16 cellular contexts compared by ENCODE assay signal in the genomic region with DNA sequence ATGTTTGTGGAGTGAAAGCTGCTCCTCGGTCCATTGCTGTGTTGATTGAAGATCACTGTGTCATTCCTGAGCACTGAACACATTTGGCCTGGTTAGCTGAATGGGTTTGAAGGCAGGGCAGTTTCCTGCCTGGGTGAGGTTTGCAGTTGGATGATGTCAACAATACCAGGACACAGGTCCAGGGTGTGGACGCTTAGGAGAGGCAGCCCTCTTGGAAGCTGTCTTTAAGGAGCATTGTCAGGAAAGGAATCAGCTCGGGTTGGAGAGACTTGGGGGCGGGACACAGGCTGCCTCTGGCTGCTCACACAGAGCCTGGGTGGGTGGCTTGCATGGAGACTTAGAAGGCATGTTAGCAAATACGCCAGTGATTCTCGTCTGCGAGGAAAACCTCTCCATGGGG.
DNase-seq lines count a peak whose midpoint lies in the region; ATAC-seq and TF ChIP-seq lines count a peak whose summit lies in the region.
"Had no signal": no experiment of that assay in that cellular context is flagged by ENCODE, and none has a peak within 500 bp of the region (broad histone marks: within the 10 kb centered on the region; RNA-seq: fewer than 3 reads in every experiment).

No MANE protein-coding gene starts in this region.

- no peak for TF ChIP-seq EP300 in suprapubic skin (IDR thresholded peaks at IDR 0.05)

- no peak for TF ChIP-seq POLR2A in suprapubic skin (IDR thresholded peaks at IDR 0.05)

- no peak overlapping the region for H3K4me3 ChIP-seq in suprapubic skin
- H3K4me3 ChIP-seq: gastrocnemius medialis, uterus had no signal

- DNase-seq in HFFc6 (peak; percentile 26), chondrocyte (ENCODE audit: low spot score) (no peak), left ventricle myocardium superior (no peak), suprapubic skin (ENCODE audit: low spot score in 2 of 2) (peak; percentile 35 to 43), GM10266 (ENCODE audit: extremely low spot score) (no peak)
- no peak for DNase-seq in activated CD4-positive, alpha-beta T cell treated with anti-CD3 and anti-CD28 coated beads, Interleukin-2, amount 10 ng/mL, durations not matched to agents 24 days and 14 days
- no peak for DNase-seq in stimulated activated effector memory CD8-positive, alpha-beta T cell treated with anti-CD3 and anti-CD28 coated beads, Interleukin-12 subunit alpha, Interleukin-12 subunit beta, amount 100 ng/mL, for 72 hours (ENCODE audit: low spot score in 2 of 2)
- DNase-seq: activated T-cell treated with anti-CD3 and anti-CD28 coated beads, Interleukin-2, amount 50 U/mL, for 72 hours; CD4-positive, alpha-beta memory T cell; effector CD4-positive, alpha-beta T cell; NCI-H1092; NCI-H2227 treated with DMSO at 0.1 percent for 48 hours; T-helper 1 cell had no signal

- H3K36me3 ChIP-seq in suprapubic skin = peaks cover 11% of the 10 kb centered on the region
- H3K36me3 ChIP-seq: gastrocnemius medialis, uterus had no signal

- intact Hi-C loops in left ventricle myocardium superior (cut with micrococcal nuclease) = no loop called here
- intact Hi-C loops in activated CD4-positive, alpha-beta T cell treated with anti-CD3 and anti-CD28 coated beads, Interleukin-2, amount 10 ng/mL, durations not matched to agents 24 days and 14 days (cut with micrococcal nuclease) = no loop called here

- H3K27me3 ChIP-seq in suprapubic skin = no peaks in the 10 kb centered on the region
- H3K27me3 ChIP-seq: gastrocnemius medialis, uterus had no signal

- H3K27ac Mint-ChIP-seq in HFFc6 (peak overlapping the region; percentile 1; the same call in 1 of the 2 replicates), chondrocyte (ENCODE audit: unreplicated experiment) (peak overlapping the region; percentile 29)
- H3K27ac Mint-ChIP-seq in activated CD4-positive, alpha-beta T cell treated with anti-CD3 and anti-CD28 coated beads, Interleukin-2, amount 10 ng/mL, durations not matched to agents 24 days and 14 days = no peak overlapping the region
- no peak overlapping the region for H3K27ac Mint-ChIP-seq in stimulated activated effector memory CD8-positive, alpha-beta T cell treated with anti-CD3 and anti-CD28 coated beads, Interleukin-12 subunit alpha, Interleukin-12 subunit beta, amount 100 ng/mL, for 72 hours
- H3K27ac Mint-ChIP-seq: activated T-cell treated with anti-CD3 and anti-CD28 coated beads, Interleukin-2, amount 50 U/mL, for 72 hours; CD4-positive, alpha-beta memory T cell had no signal

- H3K4me3 Mint-ChIP-seq in HFFc6 = no peak overlapping the region; the same call in 1 of the 2 replicates
- no peak overlapping the region for H3K4me3 Mint-ChIP-seq in chondrocyte (ENCODE audit: unreplicated experiment)
- H3K4me3 Mint-ChIP-seq in activated CD4-positive, alpha-beta T cell treated with anti-CD3 and anti-CD28 coated beads, Interleukin-2, amount 10 ng/mL, durations not matched to agents 24 days and 14 days = no peak overlapping the region
- H3K4me3 Mint-ChIP-seq in stimulated activated effector memory CD8-positive, alpha-beta T cell treated with anti-CD3 and anti-CD28 coated beads, Interleukin-12 subunit alpha, Interleukin-12 subunit beta, amount 100 ng/mL, for 72 hours = no peak overlapping the region
- H3K4me3 Mint-ChIP-seq: activated T-cell treated with anti-CD3 and anti-CD28 coated beads, Interleukin-2, amount 50 U/mL, for 72 hours; CD4-positive, alpha-beta memory T cell had no signal

- TF ChIP-seq CTCF in HFFc6 (IDR thresholded peaks at IDR 0.05) (no peak), chondrocyte (IDR thresholded peaks at IDR 0.05) (no peak), suprapubic skin (IDR thresholded peaks at IDR 0.05) (no peak), GM10266 (IDR thresholded peaks at IDR 0.05; ENCODE audit: control insufficient read depth, insufficient read depth, low read depth, missing control alignments) (no peak)

- H3K36me3 Mint-ChIP-seq in HFFc6 (ENCODE audit: low read depth) (no peaks in the 10 kb centered on the region), chondrocyte (ENCODE audit: low read depth) (peaks cover 29% of the 10 kb centered on the region)
- no peaks in the 10 kb centered on the region for H3K36me3 Mint-ChIP-seq in activated CD4-positive, alpha-beta T cell treated with anti-CD3 and anti-CD28 coated beads, Interleukin-2, amount 10 ng/mL, durations not matched to agents 24 days and 14 days (ENCODE audit: low read depth)
- H3K36me3 Mint-ChIP-seq in stimulated activated effector memory CD8-positive, alpha-beta T cell treated with anti-CD3 and anti-CD28 coated beads, Interleukin-12 subunit alpha, Interleukin-12 subunit beta, amount 100 ng/mL, for 72 hours = no peaks in the 10 kb centered on the region
- H3K36me3 Mint-ChIP-seq: CD4-positive, alpha-beta memory T cell had no signal

- 83% methylated on average over 7 of the region's 7 CpGs for whole genome bisulfite sequencing in suprapubic skin

- H3K27ac ChIP-seq in suprapubic skin = no peak overlapping the region
- H3K27ac ChIP-seq: gastrocnemius medialis, uterus had no signal

- no peaks in the 10 kb centered on the region for H3K4me1 ChIP-seq in suprapubic skin
- H3K4me1 ChIP-seq: uterus had no signal

- peaks cover 38% of the 10 kb centered on the region for H3K4me1 Mint-ChIP-seq in HFFc6 (ENCODE audit: low read depth)
- H3K4me1 Mint-ChIP-seq in chondrocyte (ENCODE audit: low read depth) = peaks cover 42% of the 10 kb centered on the region
- H3K4me1 Mint-ChIP-seq in activated CD4-positive, alpha-beta T cell treated with anti-CD3 and anti-CD28 coated beads, Interleukin-2, amount 10 ng/mL, durations not matched to agents 24 days and 14 days = no peaks in the 10 kb centered on the region
- H3K4me1 Mint-ChIP-seq in stimulated activated effector memory CD8-positive, alpha-beta T cell treated with anti-CD3 and anti-CD28 coated beads, Interleukin-12 subunit alpha, Interleukin-12 subunit beta, amount 100 ng/mL, for 72 hours = no peaks in the 10 kb centered on the region
- H3K4me1 Mint-ChIP-seq: CD4-positive, alpha-beta memory T cell had no signal

- H3K9me3 Mint-ChIP-seq in HFFc6 (no peaks in the 10 kb centered on the region), chondrocyte (ENCODE audit: low read depth) (no peaks in the 10 kb centered on the region)
- no peaks in the 10 kb centered on the region for H3K9me3 Mint-ChIP-seq in activated CD4-positive, alpha-beta T cell treated with anti-CD3 and anti-CD28 coated beads, Interleukin-2, amount 10 ng/mL, durations not matched to agents 24 days and 14 days
- no peaks in the 10 kb centered on the region for H3K9me3 Mint-ChIP-seq in stimulated activated effector memory CD8-positive, alpha-beta T cell treated with anti-CD3 and anti-CD28 coated beads, Interleukin-12 subunit alpha, Interleukin-12 subunit beta, amount 100 ng/mL, for 72 hours
- H3K9me3 Mint-ChIP-seq: activated T-cell treated with anti-CD3 and anti-CD28 coated beads, Interleukin-2, amount 50 U/mL, for 72 hours; CD4-positive, alpha-beta memory T cell had no signal

- ATAC-seq in left ventricle myocardium superior = peak; percentile 55
- ATAC-seq in stimulated activated effector memory CD8-positive, alpha-beta T cell treated with anti-CD3 and anti-CD28 coated beads, Interleukin-12 subunit alpha, Interleukin-12 subunit beta, amount 100 ng/mL, for 72 hours = no peak
- ATAC-seq: activated CD4-positive, CD25-positive, alpha-beta regulatory T cell treated with anti-CD3 and anti-CD28 coated beads, Interleukin-2, amount 50 U/mL, for 24 hours; activated T-cell treated with anti-CD3 and anti-CD28 coated beads, Interleukin-2, amount 50 U/mL, for 72 hours; gastrocnemius medialis had no signal

- no peaks in the 10 kb centered on the region for H3K9me3 ChIP-seq in suprapubic skin
- H3K9me3 ChIP-seq: gastrocnemius medialis, uterus had no signal

- H3K27me3 Mint-ChIP-seq in HFFc6 (ENCODE audit: insufficient read depth) (peaks cover 9% of the 10 kb centered on the region), chondrocyte (ENCODE audit: low read depth) (no peaks in the 10 kb centered on the region)
- peaks cover 2% of the 10 kb centered on the region for H3K27me3 Mint-ChIP-seq in activated CD4-positive, alpha-beta T cell treated with anti-CD3 and anti-CD28 coated beads, Interleukin-2, amount 10 ng/mL, durations not matched to agents 24 days and 14 days

Comparison
In these comparisons a context has a peak if more than half of its experiments do, and no peak if none do; other contexts are left out.
1. DNase-seq: peak in HFFc6 (single experiment) and suprapubic skin (2 of 2); none in chondrocyte (single experiment), left ventricle myocardium superior (single experiment), GM10266 (single experiment), activated CD4-positive, alpha-beta T cell treated with anti-CD3 and anti-CD28 coated beads, Interleukin-2, amount 10 ng/mL, durations not matched to agents 24 days and 14 days (single experiment) and stimulated activated effector memory CD8-positive, alpha-beta T cell treated with anti-CD3 and anti-CD28 coated beads, Interleukin-12 subunit alpha, Interleukin-12 subunit beta, amount 100 ng/mL, for 72 hours (0 of 2).
2. H3K27ac Mint-ChIP-seq: peak in HFFc6 (single experiment) and chondrocyte (single experiment); none in activated CD4-positive, alpha-beta T cell treated with anti-CD3 and anti-CD28 coated beads, Interleukin-2, amount 10 ng/mL, durations not matched to agents 24 days and 14 days (single experiment) and stimulated activated effector memory CD8-positive, alpha-beta T cell treated with anti-CD3 and anti-CD28 coated beads, Interleukin-12 subunit alpha, Interleukin-12 subunit beta, amount 100 ng/mL, for 72 hours (single experiment).